9 cellular contexts compared by ENCODE assay signal in the genomic region with DNA sequence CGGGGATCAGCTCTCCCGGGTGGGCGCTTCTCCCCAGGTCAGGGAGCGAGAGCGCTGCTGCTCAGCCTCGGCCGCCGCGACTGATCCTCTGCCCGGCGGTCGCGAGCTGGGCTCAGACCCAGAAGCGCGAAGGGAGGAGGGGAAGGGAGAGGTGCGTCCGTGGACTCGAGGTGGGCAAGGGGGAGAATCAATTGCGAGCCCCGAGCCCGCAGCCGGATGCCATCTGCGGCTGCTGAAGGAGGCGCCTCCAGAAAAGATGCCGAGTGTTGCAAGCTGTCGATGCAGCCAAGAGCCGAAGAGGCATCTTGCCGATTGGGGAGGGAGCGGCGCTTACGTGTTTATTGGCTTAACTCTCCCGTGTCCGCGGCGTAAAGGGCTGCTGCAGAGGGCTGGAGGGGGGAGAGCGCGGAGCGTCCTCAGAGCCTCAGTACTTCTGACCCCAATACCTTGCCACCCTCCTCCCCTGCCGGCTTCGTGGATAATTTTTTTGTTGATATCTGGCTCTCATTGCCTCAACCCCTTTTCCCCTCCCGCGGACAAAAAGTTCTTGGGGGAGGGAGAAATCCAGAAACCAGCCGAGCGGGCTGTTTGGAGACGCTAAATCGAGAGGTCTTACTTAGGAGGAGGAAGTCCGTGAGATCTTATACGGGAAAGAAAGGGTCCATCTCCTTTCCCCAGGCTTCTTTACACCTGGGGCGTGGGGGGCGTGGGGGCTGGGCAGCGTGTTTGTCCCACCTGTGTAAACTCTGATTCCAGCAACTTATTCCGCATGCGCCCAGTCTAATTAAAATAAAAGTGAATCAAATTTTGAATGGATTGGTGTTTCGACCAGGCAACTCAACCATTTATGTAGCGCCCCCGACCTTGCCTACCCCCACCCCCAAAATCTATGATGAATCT. TPM values are rescaled to one million over a fixed set of nuclear protein-coding genes. Genes with fewer than 3 reads are reported as not detected.
DNase-seq lines count a peak whose midpoint lies in the region; ATAC-seq and TF ChIP-seq lines count a peak whose summit lies in the region.
"Had no signal": no experiment of that assay in that cellular context is flagged by ENCODE, and none has a peak within 500 bp of the region (broad histone marks: within the 10 kb centered on the region; RNA-seq: fewer than 3 reads in every experiment).

A gene (minus strand): TSS at position 314 of the 900 bp plus-strand sequence. CDS start 387 bp downstream, outside the sequence.

- intact Hi-C loops in activated CD8-positive, alpha-beta T cell treated with anti-CD3 and anti-CD28 coated beads for 36 hours (cut with micrococcal nuclease), result no loop called here

- POLR2A ChIA-PET in activated CD8-positive, alpha-beta T cell treated with anti-CD3 and anti-CD28 coated beads for 36 hours (lab: Charles Lee), result no interaction called here

- no peak within 1 kb of the TSS for H3K27ac Mint-ChIP-seq in activated CD8-positive, alpha-beta T cell treated with anti-CD3 and anti-CD28 coated beads for 36 hours

- no peak for ATAC-seq in HG03342 (IDR thresholded peaks at IDR 0.05; ENCODE audit: unreplicated experiment)
- no peak for ATAC-seq in activated CD8-positive, alpha-beta T cell treated with anti-CD3 and anti-CD28 coated beads for 36 hours

- H3K36me3 ChIP-seq in endocrine pancreas (ENCODE audit: control insufficient read depth, insufficient read depth, low read length), result no peaks in the 10 kb centered on the region
- no peaks in the 10 kb centered on the region for H3K36me3 ChIP-seq in mucosa of rectum (ENCODE audit: control insufficient read depth in 2 of 2, insufficient read depth in 2 of 2, low read length in 2 of 2)

- H3K4me1 ChIP-seq in endocrine pancreas (ENCODE audit: control insufficient read depth, insufficient read depth, low read length) (peaks cover 4% of the 10 kb centered on the region), mucosa of rectum (ENCODE audit: control insufficient read depth in 2 of 2, insufficient read depth in 2 of 2, low read length in 2 of 2) (peaks cover 0 to 2% of the 10 kb centered on the region in 2 donors)

- in situ Hi-C loops in ACHN (cut with HindIII; ENCODE audit: low pct_ligation_motif_present, low pct_unique_long_range_greater_than_20kb, low sequenced_read_pairs), result no loop called here

- H3K4me1 Mint-ChIP-seq in activated CD8-positive, alpha-beta T cell treated with anti-CD3 and anti-CD28 coated beads for 36 hours (ENCODE audit: low read depth), result no peaks in the 10 kb centered on the region

- peak; percentile 21 for DNase-seq in AG08396 (ENCODE audit: low spot score)
- DNase-seq in NCI-H2171 treated with DMSO at 0.1 percent for 48 hours (lab: John Stamatoyannopoulos, UW), result peak; percentile 77
- no peak for DNase-seq in OCI-M1 (lab: John Stamatoyannopoulos, UW)
- no peak for DNase-seq in ACHN
- DNase-seq in activated CD8-positive, alpha-beta T cell treated with anti-CD3 and anti-CD28 coated beads for 36 hours, result no peak

- peak within 1 kb of the TSS; percentile 54 for H3K4me3 ChIP-seq in endocrine pancreas (ENCODE audit: control insufficient read depth, insufficient read depth, low read length)
- peak within 1 kb of the TSS; percentile 72 to 78 for H3K4me3 ChIP-seq in mucosa of rectum (ENCODE audit: low read length in 2 of 2)
- H3K4me3 ChIP-seq: SK-N-MC had no signal

- CTCF ChIA-PET in activated CD8-positive, alpha-beta T cell treated with anti-CD3 and anti-CD28 coated beads for 36 hours (lab: Charles Lee), result no interaction called here

- no peak within 1 kb of the TSS for H3K4me3 Mint-ChIP-seq in activated CD8-positive, alpha-beta T cell treated with anti-CD3 and anti-CD28 coated beads for 36 hours

- H3K27me3 ChIP-seq in endocrine pancreas (ENCODE audit: control insufficient read depth, insufficient read depth, low read length), result no peaks in the 10 kb centered on the region
- H3K27me3 ChIP-seq in mucosa of rectum (ENCODE audit: control insufficient read depth in 2 of 2, insufficient read depth in 2 of 2, low read length in 2 of 2), result peaks cover 10 to 11% of the 10 kb centered on the region in 2 donors

- H3K9ac ChIP-seq in endocrine pancreas (ENCODE audit: control insufficient read depth, insufficient read depth, low read length), result peak within 1 kb of the TSS; percentile 98
- peak within 1 kb of the TSS in 1 of 2 donors; percentile 58 for H3K9ac ChIP-seq in mucosa of rectum (ENCODE audit: low read depth in 1 of 2, low read length in 2 of 2)

- H3K9me3 ChIP-seq in endocrine pancreas (ENCODE audit: control insufficient read depth, low read length) (no peaks in the 10 kb centered on the region), mucosa of rectum (ENCODE audit: control insufficient read depth in 2 of 2, low read length in 2 of 2) (no peaks in the 10 kb centered on the region)

- H3K36me3 Mint-ChIP-seq in activated CD8-positive, alpha-beta T cell treated with anti-CD3 and anti-CD28 coated beads for 36 hours (ENCODE audit: low read depth), result peaks cover 3% of the 10 kb centered on the region

- H3K9me3 Mint-ChIP-seq in activated CD8-positive, alpha-beta T cell treated with anti-CD3 and anti-CD28 coated beads for 36 hours, result no peaks in the 10 kb centered on the region

- TF ChIP-seq CTCF in activated CD8-positive, alpha-beta T cell treated with anti-CD3 and anti-CD28 coated beads for 36 hours (IDR thresholded peaks at IDR 0.05), result no peak

- H3K27ac ChIP-seq in mucosa of rectum (ENCODE audit: low read depth in 2 of 2, low read length in 2 of 2), result peak within 1 kb of the TSS in 1 of 2 donors; percentile 12
- H3K27ac ChIP-seq: SK-N-MC had no signal

- peaks cover 43% of the 10 kb centered on the region for H3K27me3 Mint-ChIP-seq in activated CD8-positive, alpha-beta T cell treated with anti-CD3 and anti-CD28 coated beads for 36 hours

RNA-seq across cellular contexts. Expression of the gene that starts here (rescaled TPM):
- not detected for total RNA-seq in activated CD8-positive, alpha-beta T cell treated with anti-CD3 and anti-CD28 coated beads for 36 hours

Comparison
In these comparisons a context has a peak if more than half of its experiments do, and no peak if none do; other contexts are left out.
1. DNase-seq: peak in AG08396 (single experiment) and NCI-H2171 treated with DMSO at 0.1 percent for 48 hours (single experiment); none in OCI-M1 (single experiment), ACHN (single experiment) and activated CD8-positive, alpha-beta T cell treated with anti-CD3 and anti-CD28 coated beads for 36 hours (single experiment).